8 cellular contexts compared by ENCODE assay signal in genomic region chr11:112555491-112556364, GRCh38.
DNase-seq lines count a peak whose midpoint lies in the region; ATAC-seq and TF ChIP-seq lines count a peak whose summit lies in the region.

No MANE protein-coding gene starts in this region.

- H4K20me1 ChIP-seq in GM23338 (replicated peaks; ENCODE audit: insufficient read depth) = no peaks in the 10 kb centered on the region

- H3K36me3 ChIP-seq in GM23338 (ENCODE audit: insufficient read depth) (no peaks in the 10 kb centered on the region), Panc1 (ENCODE audit: control insufficient read depth, insufficient read depth, low read length) (no peaks in the 10 kb centered on the region), aorta (ENCODE audit: control insufficient read depth in 1 of 2, insufficient read depth in 2 of 2, low read length in 1 of 2) (no peaks in the 10 kb centered on the region)

- H3K4me1 Mint-ChIP-seq in GM23338 = peaks cover 16% of the 10 kb centered on the region

- in situ Hi-C loops in Panc1 (cut with HindIII; ENCODE audit: low pct_unique_long_range_greater_than_20kb, low sequenced_read_pairs) = no loop called here

- H2AFZ ChIP-seq in GM23338 = peak overlapping the region; percentile 99

- H3K9me2 ChIP-seq in GM23338 (ENCODE audit: insufficient read depth) = no peaks in the 10 kb centered on the region

- H3K4me3 ChIP-seq in GM23338 (no peak overlapping the region), Panc1 (ENCODE audit: low read depth in 2 of 2, low read length in 2 of 2) (no peak overlapping the region), aorta (ENCODE audit: low read length in 2 of 2) (no peak overlapping the region)

- peak; percentile 84 for TF ChIP-seq CTCF in C4-2B (conservative IDR thresholded peaks at IDR 0.05)
- peak; percentile 88 to 93 for TF ChIP-seq CTCF in GM23338 (conservative IDR thresholded peaks at IDR 0.05; ENCODE audit: low read depth in 2 of 2)
- TF ChIP-seq CTCF in Panc1 (IDR thresholded peaks at IDR 0.05) = peak; percentile 79

- no peak overlapping the region for H3K4me3 Mint-ChIP-seq in GM23338

- peak; percentile 98 for ATAC-seq in GM23338
- peak; percentile 77 for ATAC-seq in Panc1
- peak; percentile 81 for ATAC-seq in aorta (ENCODE audit: low FRiP score)

- H3K27me3 ChIP-seq in GM23338 (ENCODE audit: insufficient read depth) (no peaks in the 10 kb centered on the region), Panc1 (ENCODE audit: control insufficient read depth, insufficient read depth, low read length) (no peaks in the 10 kb centered on the region; the same call in 1 of the 2 replicates), aorta (ENCODE audit: control insufficient read depth in 1 of 2, insufficient read depth in 2 of 2, low read length in 1 of 2) (no peaks in the 10 kb centered on the region)

- POLR2A ChIA-PET in Panc1 (lab: Charles Lee) = no interaction called here

- no peak overlapping the region for H3K27ac Mint-ChIP-seq in GM23338

- H3F3A ChIP-seq in GM23338 (replicated peaks; ENCODE audit: low read depth) = no peaks in the 10 kb centered on the region

- H3K27me3 Mint-ChIP-seq in GM23338 (ENCODE audit: insufficient read depth, low read depth, poor library complexity) = peaks cover 2% of the 10 kb centered on the region

- H3K79me2 ChIP-seq in GM23338 (replicated peaks; ENCODE audit: insufficient read depth) = no peaks in the 10 kb centered on the region

- CTCF ChIA-PET in Panc1 (lab: Charles Lee) = interaction anchor here (0.6 to 0.8 kb wide), 3 partner anchors 31 to 938 kb away, joined by 3 to 5 read pairs (median 4); no protein-coding TSS in a partner anchor

- no peaks in the 10 kb centered on the region for H3K9me3 Mint-ChIP-seq in GM23338

- H3K9me3 ChIP-seq in Panc1 (ENCODE audit: control insufficient read depth, insufficient read depth, low read depth, low read length) (no peaks in the 10 kb centered on the region), aorta (ENCODE audit: control insufficient read depth, low read length) (no peaks in the 10 kb centered on the region)

- H3K36me3 Mint-ChIP-seq in GM23338 (ENCODE audit: low read depth) = no peaks in the 10 kb centered on the region

- BruUV-seq in Panc1 (replicated peaks; lab: Mats Ljungman, UMichigan) = no TSS peak

- no peak overlapping the region for H3K4me2 ChIP-seq in GM23338

- intact Hi-C loops in Panc1 (cut with micrococcal nuclease; ENCODE audit: unreplicated experiment) = loop anchor here (10.0 kb wide), 1 partner anchor 261 kb away; no protein-coding TSS in a partner anchor
- intact Hi-C loops in posterior cingulate gyrus (cut with DNase I) = loop anchor here (5.0 kb wide), 1 partner anchor 263 kb away; no protein-coding TSS in a partner anchor
- intact Hi-C loops in aorta (cut with DNase I) = loop anchor here (1.0 to 10.0 kb wide), 5 partner anchors 101 to 341 kb away; partner anchors contain the start of gene PTS (in 1 of the 2)

- 62 to 63% methylated on average over 10 of the region's 10 CpGs for WGBS in aorta, 2 donors

- DNase-seq in GM23338 (ENCODE audit: low spot score) (peak; percentile 78), Panc1 (ENCODE audit: low read depth, low spot score) (peak; percentile 12), glomerular visceral epithelial cell (ENCODE audit: extremely low spot score) (peak; percentile 5), posterior cingulate gyrus (peak in 9 of 10 donors; percentile 33 to 93 (median 64)), aorta (peak; percentile 68 to 86), LoVo (ENCODE audit: low spot score) (no peak)
- peak; percentile 59 for DNase-seq in activated effector memory CD4-positive, alpha-beta T cell treated with Interleukin-2 at 50 U/mL for 16 hours

- H3K27ac ChIP-seq in C4-2B (no peak overlapping the region), GM23338 (ENCODE audit: low read depth) (no peak overlapping the region), Panc1 (ENCODE audit: low read length) (no peak overlapping the region), aorta (ENCODE audit: low read depth in 1 of 2, low read length in 2 of 2) (no peak overlapping the region)

- H3K4me1 ChIP-seq in GM23338 (ENCODE audit: insufficient read depth) = no peaks in the 10 kb centered on the region
- no peaks in the 10 kb centered on the region for H3K4me1 ChIP-seq in Panc1 (ENCODE audit: control insufficient read depth, insufficient read depth, low read length)
- H3K4me1 ChIP-seq in aorta (ENCODE audit: control insufficient read depth in 1 of 2, insufficient read depth in 2 of 2, low read length in 2 of 2) = no peaks in the 10 kb centered on the region

TF ChIP-seq in GM23338, 12 proteins besides CTCF, POLR2A, EP300 and RAD21:
- TF ChIP-seq EZH2 (IDR thresholded peaks at IDR 0.05; ENCODE audit: low read depth, unreplicated experiment) (no peak), REST (IDR thresholded peaks at IDR 0.05; ENCODE audit: unreplicated experiment) (no peak), ETS1 (IDR thresholded peaks at IDR 0.05) (no peak), EZH2phosphoT487 (IDR thresholded peaks at IDR 0.05; ENCODE audit: unreplicated experiment) (no peak), POLR2AphosphoS5 (IDR thresholded peaks at IDR 0.05; ENCODE audit: low read depth) (no peak), ZNF331 (CRISPR knock-in tag; IDR thresholded peaks at IDR 0.05; ENCODE audit: low read depth) (no peak)
